Comparison of ENCODE assay signal across 18 cellular contexts in the genomic region with DNA sequence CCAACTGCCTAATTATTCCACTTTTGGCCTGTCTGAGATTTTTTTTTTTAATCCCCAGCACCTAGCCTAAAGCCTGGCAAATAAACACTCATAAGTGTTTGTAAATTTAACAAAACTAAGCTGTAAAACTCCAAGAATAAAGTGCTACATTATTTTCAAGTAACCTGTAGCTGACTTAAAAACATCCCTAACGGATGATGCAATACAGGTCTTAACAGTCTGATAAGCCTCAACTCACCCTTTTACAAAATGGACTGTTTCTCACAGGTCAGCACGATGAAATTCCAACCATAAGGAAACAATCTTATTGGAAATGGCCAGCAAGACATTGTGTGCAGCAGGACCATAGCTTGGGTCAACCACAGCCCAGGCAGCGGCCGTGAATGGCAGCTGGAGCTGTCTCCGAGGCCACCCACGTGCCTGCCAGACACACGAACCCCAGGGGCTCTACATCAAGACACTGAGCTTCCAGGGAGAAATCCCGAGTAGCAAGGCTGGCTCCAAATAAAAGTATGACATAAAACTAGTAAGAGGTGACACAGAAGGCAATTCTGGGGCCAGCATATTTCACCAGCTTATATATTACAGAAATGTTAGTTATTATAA. TPM values are rescaled to one million over a fixed set of nuclear protein-coding genes. Genes with fewer than 3 reads are reported as not detected.
A peak's percentile ranks its signal among the peaks of the same experiment; 100 is the strongest.
DNase-seq lines count a peak whose midpoint lies in the region; ATAC-seq, FAIRE-seq and TF ChIP-seq lines count a peak whose summit lies in the region.
"Had no signal": no experiment of that assay in that cellular context is flagged by ENCODE, and none has a peak within 500 bp of the region (broad histone marks: within the 10 kb centered on the region; RNA-seq: fewer than 3 reads in every experiment).

No MANE protein-coding gene starts in this region.

- no peaks in the 10 kb centered on the region for H3K9me3 Mint-ChIP-seq in astrocyte (ENCODE audit: unreplicated experiment)
- H3K9me3 Mint-ChIP-seq in memory B cell, result peaks cover 2% of the 10 kb centered on the region

- in situ Hi-C loops in IMR-90 (cut with MboI; ENCODE audit: low sequenced_read_pairs), result no loop called here

- intact Hi-C loops in IMR-90 (cut with micrococcal nuclease), result no loop called here
- intact Hi-C loops in testis (cut with DNase I; ENCODE audit: low total_unique reads), result no loop called here

- H3K4me3 Mint-ChIP-seq in astrocyte (ENCODE audit: unreplicated experiment) (no peak overlapping the region), memory B cell (no peak overlapping the region)

- no peak overlapping the region for H3K56ac ChIP-seq in IMR-90 (ENCODE audit: extremely low read depth, insufficient read depth, low read length)

- no peaks in the 10 kb centered on the region for H3K9me1 ChIP-seq in IMR-90 (ENCODE audit: insufficient read depth, low read length)

- POLR2A ChIA-PET in IMR-90 (lab: Charles Lee; ENCODE audit: unreplicated experiment), result no interaction called here

- H3K4me3 ChIP-seq in IMR-90 (ENCODE audit: insufficient read depth, low read depth, low read length) (no peak overlapping the region), astrocyte (ENCODE audit: insufficient read depth, low read depth, low read length) (no peak overlapping the region), testis (no peak overlapping the region)

- peaks cover 12% of the 10 kb centered on the region for H3K4me1 Mint-ChIP-seq in astrocyte (ENCODE audit: low read depth, unreplicated experiment)
- H3K4me1 Mint-ChIP-seq in memory B cell, result no peaks in the 10 kb centered on the region

- no peaks in the 10 kb centered on the region for H3K79me2 ChIP-seq in astrocyte (ENCODE audit: insufficient read depth, low read length)

- H4K91ac ChIP-seq in IMR-90 (ENCODE audit: insufficient read depth, low read depth, low read length), result no peak overlapping the region

- H3K79me1 ChIP-seq in IMR-90 (ENCODE audit: low read depth in 1 of 2, low read length in 2 of 2), result no peaks in the 10 kb centered on the region; a peak in 2 of 4 replicates

- no peaks in the 10 kb centered on the region for H4K20me1 ChIP-seq in IMR-90 (ENCODE audit: insufficient read depth, low read length)
- H4K20me1 ChIP-seq in astrocyte (ENCODE audit: insufficient read depth, low read length), result peaks cover 8% of the 10 kb centered on the region

- no peaks in the 10 kb centered on the region for H3K27me3 ChIP-seq in IMR-90 (ENCODE audit: control insufficient read depth, insufficient read depth, low read length)
- no peaks in the 10 kb centered on the region for H3K27me3 ChIP-seq in astrocyte (ENCODE audit: insufficient read depth, low read length)
- no peaks in the 10 kb centered on the region for H3K27me3 ChIP-seq in testis

- H2AK9ac ChIP-seq in IMR-90 (replicated peaks; ENCODE audit: low read depth, low read length, poor library complexity), result no peak overlapping the region

- H2BK5ac ChIP-seq in IMR-90 (ENCODE audit: low read depth, low read length, poor library complexity, severe bottlenecking), result no peak overlapping the region

- H3K18ac ChIP-seq in IMR-90 (ENCODE audit: low read depth, low read length), result no peak overlapping the region

- H3K36me3 ChIP-seq in IMR-90 (ENCODE audit: control insufficient read depth, insufficient read depth, low read length) (peaks cover 62% of the 10 kb centered on the region), astrocyte (ENCODE audit: insufficient read depth, low read length) (peaks cover 73% of the 10 kb centered on the region), testis (ENCODE audit: low read depth, missing control alignments) (no peaks in the 10 kb centered on the region)

- H4K8ac ChIP-seq in IMR-90 (ENCODE audit: low read depth in 2 of 2, low read length in 2 of 2), result no peak overlapping the region

- TF ChIP-seq RAD21 in IMR-90 (IDR thresholded peaks at IDR 0.05; ENCODE audit: low read length), result no peak

- no peak for DNase-seq in IMR-90
- no peak for DNase-seq in astrocyte (ENCODE audit: low read depth)
- DNase-seq in memory B cell (ENCODE audit: low spot score in 2 of 2), result no peak
- peak; percentile 11 for DNase-seq in testis
- DNase-seq in GDM1 (lab: John Stamatoyannopoulos, UW), result no peak
- DNase-seq in NOMO-1 (lab: John Stamatoyannopoulos, UW; ENCODE audit: unreplicated experiment in 2 of 2), result no peak
- DNase-seq: DMS 273 treated with DMSO at 0.1 percent for 48 hours, H7, NCI-H146, NCI-H2081 treated with DMSO at 0.1 percent for 48 hours, NCI-H510A, NCI-H82, SK-N-SH had no signal

- H3K27ac ChIP-seq in IMR-90 (ENCODE audit: insufficient read depth, low read length), result no peak overlapping the region
- H3K27ac ChIP-seq in astrocyte (ENCODE audit: low read depth, low read length), result no peak overlapping the region
- no peak overlapping the region for H3K27ac ChIP-seq in testis
- H3K27ac ChIP-seq: C4-2B had no signal

- no peaks in the 10 kb centered on the region for H3K27me3 Mint-ChIP-seq in astrocyte (ENCODE audit: low read depth, unreplicated experiment)
- no peaks in the 10 kb centered on the region for H3K27me3 Mint-ChIP-seq in memory B cell

- H3K36me3 Mint-ChIP-seq in astrocyte (ENCODE audit: low read depth, unreplicated experiment) (peaks cover 20% of the 10 kb centered on the region), memory B cell (peaks cover 11% of the 10 kb centered on the region)

- dilution Hi-C loops in IMR-90 (cut with HindIII; ENCODE audit: low sequenced_read_pairs, unreplicated experiment), result no loop called here

- H2AFZ ChIP-seq in IMR-90 (replicated peaks; ENCODE audit: low read length, poor library complexity) (no peak overlapping the region), astrocyte (ENCODE audit: low read depth, low read length) (no peak overlapping the region)

- H3K4me2 ChIP-seq in IMR-90 (ENCODE audit: low read depth, low read length), result no peak overlapping the region
- no peak overlapping the region for H3K4me2 ChIP-seq in astrocyte (ENCODE audit: low read length)
- H3K4me2 ChIP-seq: SK-N-SH had no signal

- no peaks in the 10 kb centered on the region for H3K9me3 ChIP-seq in IMR-90 (ENCODE audit: control insufficient read depth, insufficient read depth, low read length)
- no peaks in the 10 kb centered on the region for H3K9me3 ChIP-seq in astrocyte (ENCODE audit: insufficient read depth, low read depth, low read length)
- H3K9me3 ChIP-seq in testis, result no peaks in the 10 kb centered on the region
- H3K9me3 ChIP-seq: SK-N-SH had no signal

- FAIRE-seq in astrocyte (lab: Jason Lieb, UNC), result no peak

- WGBS in IMR-90 (ENCODE audit: extremely low coverage in 2 of 2, insufficient read length in 1 of 2), 2 experiments, result 88% methylated on average over 3 of the region's 8 CpGs; no CpG with 5 or more reads in 1 of the 2 experiments
- 95 to 97% methylated on average over 8 of the region's 8 CpGs for WGBS in testis, 2 donors

- H3K9ac ChIP-seq in IMR-90 (ENCODE audit: low read depth, low read length) (no peak overlapping the region), astrocyte (ENCODE audit: low read length) (no peak overlapping the region)
- H3K9ac ChIP-seq: SK-N-SH had no signal

- no peak overlapping the region for H4K5ac ChIP-seq in IMR-90 (ENCODE audit: low read depth, low read length)

- TF ChIP-seq CTCF in IMR-90 (conservative IDR thresholded peaks at IDR 0.05; ENCODE audit: low read depth, low read length) (no peak), astrocyte (IDR thresholded peaks at IDR 0.05; ENCODE audit: insufficient read depth, low read depth, low read length) (no peak), testis (IDR thresholded peaks at IDR 0.05) (no peak)

- H2BK15ac ChIP-seq in IMR-90 (ENCODE audit: low read depth, low read length), result no peak overlapping the region

- no TSS peak for BruUV-seq in IMR-90 (replicated peaks; lab: Mats Ljungman, UMichigan)

- no peak overlapping the region for H2BK20ac ChIP-seq in IMR-90 (ENCODE audit: low read depth, low read length)

- H2AK5ac ChIP-seq in IMR-90 (ENCODE audit: low read depth, low read length), result no peak overlapping the region

- no peak overlapping the region for H3K14ac ChIP-seq in IMR-90 (replicated peaks; ENCODE audit: low read depth, low read length)

- H3K23ac ChIP-seq in IMR-90 (ENCODE audit: low read depth, low read length), result no peak overlapping the region

- H3K4me1 ChIP-seq in IMR-90 (ENCODE audit: control insufficient read depth, insufficient read depth, low read length) (no peaks in the 10 kb centered on the region), astrocyte (ENCODE audit: insufficient read depth, low read length) (no peaks in the 10 kb centered on the region), testis (peaks cover 8% of the 10 kb centered on the region)

- no peak overlapping the region for H2BK120ac ChIP-seq in IMR-90 (ENCODE audit: low read depth, low read length)

- TF ChIP-seq POLR2A in IMR-90 (IDR thresholded peaks at IDR 0.05; ENCODE audit: low read depth, low read length), result no peak
- no peak for TF ChIP-seq POLR2A in testis (IDR thresholded peaks at IDR 0.05)

- H3K27ac Mint-ChIP-seq in astrocyte (ENCODE audit: unreplicated experiment) (peak overlapping the region; percentile 34), memory B cell (peak overlapping the region; percentile 25)

- CTCF ChIA-PET in IMR-90 (lab: Yijun Ruan, JAX), result no interaction called here

- no peak overlapping the region for H3K4ac ChIP-seq in IMR-90 (ENCODE audit: low read depth, low read length)

- ATAC-seq in IMR-90 (ENCODE audit: low read depth), result no peak
- no peak for ATAC-seq in memory B cell (ENCODE audit: low read depth)
- no peak for ATAC-seq in GM21381 (IDR thresholded peaks at IDR 0.05; ENCODE audit: unreplicated experiment)
- no peak for ATAC-seq in HG03565 (IDR thresholded peaks at IDR 0.05; ENCODE audit: unreplicated experiment)
- ATAC-seq: Panc1, Right ventricle myocardium inferior had no signal

TF ChIP-seq in IMR-90, 13 proteins besides CTCF, POLR2A, EP300 and RAD21:
- peak; percentile 68 for TF ChIP-seq CEBPB (IDR thresholded peaks at IDR 0.05; ENCODE audit: low read depth, low read length)
- TF ChIP-seq SMC3 (IDR thresholded peaks at IDR 0.05; ENCODE audit: low read depth, low read length), result no peak

RNA-seq across cellular contexts. Expression of a gene that starts 58.9 kb away (rescaled TPM):
- total RNA-seq in IMR-90 (2012; rRNA removed) (28.9 and 40.3 TPM in 2 replicates), astrocyte (102 and 110 TPM in 2 replicates), testis (10 to 100 TPM; 73.1 to 85.4 TPM)
- polyA plus RNA-seq in IMR-90 (2012; rRNA removed) (95.6 and 97.7 TPM in 2 replicates), testis (ENCODE audit: insufficient read depth, low read depth, low replicate concordance) (51.2 TPM)
- 53.9 and 88.1 TPM in 2 replicates for polyA plus RNA-seq in IMR-90 (2012; cell fraction: cytosol; rRNA removed)
- 152 and 190 TPM in 2 replicates for polyA plus RNA-seq in IMR-90 (2012; cell fraction: nucleus; rRNA removed; ENCODE audit: low replicate concordance)
